In genomic region chr4:45399116-45399515, GRCh38 we compare ENCODE assay signal across 4 cellular contexts.
TF ChIP-seq lines count a peak whose summit lies in the region.

No MANE protein-coding gene starts in this region.

TF ChIP-seq in HepG2, 621 proteins besides CTCF, POLR2A, EP300 and RAD21:
- TF ChIP-seq NCOR1 (IDR thresholded peaks at IDR 0.05; ENCODE audit: borderline replicate concordance, low read length): no peak
- TF ChIP-seq MAFK (conservative IDR thresholded peaks at IDR 0.05 in 1 of 2, IDR thresholded peaks at IDR 0.05 in 1 of 2; ENCODE audit: low read length in 2 of 2): peak; percentile 76 to 90
- TF ChIP-seq ZNF143 (CRISPR knock-in tag; IDR thresholded peaks at IDR 0.05): no peak
- TF ChIP-seq MAFF (IDR thresholded peaks at IDR 0.05; ENCODE audit: low read depth, low read length): peak; percentile 84
- TF ChIP-seq ZNF274 (CRISPR knock-in tag; IDR thresholded peaks at IDR 0.05): no peak

TF ChIP-seq in A549, 52 proteins besides CTCF, POLR2A, EP300 and RAD21:
- no peak for TF ChIP-seq CEBPB (IDR thresholded peaks at IDR 0.05)
- TF ChIP-seq MAFK (IDR thresholded peaks at IDR 0.05; ENCODE audit: partially characterized antibody): peak; percentile 27

TF ChIP-seq in IMR-90, 13 proteins besides CTCF, POLR2A, EP300 and RAD21:
- TF ChIP-seq MXI1 (IDR thresholded peaks at IDR 0.05; ENCODE audit: borderline replicate concordance, low read depth, low read length) (no peak), CHD1 (IDR thresholded peaks at IDR 0.05; ENCODE audit: low read depth, low read length) (no peak), ELK1 (IDR thresholded peaks at IDR 0.05; ENCODE audit: borderline replicate concordance, low read depth, low read length) (no peak), SMC3 (IDR thresholded peaks at IDR 0.05; ENCODE audit: low read depth, low read length) (no peak), RFX5 (IDR thresholded peaks at IDR 0.05; ENCODE audit: low read depth, low read length) (no peak), CEBPB (IDR thresholded peaks at IDR 0.05; ENCODE audit: low read depth, low read length) (no peak), NFE2L2 (IDR thresholded peaks at IDR 0.05; ENCODE audit: low read depth, low read length) (no peak), MAFK (IDR thresholded peaks at IDR 0.05; ENCODE audit: low read depth, low read length) (peak; percentile 83)

TF ChIP-seq in K562, 482 proteins besides CTCF, POLR2A, EP300 and RAD21:
- peak; percentile 39; the same call in 1 of the 2 replicates for TF ChIP-seq MAFK (IDR thresholded peaks at IDR 0.05; ENCODE audit: low read length)
- TF ChIP-seq ZNF12 (CRISPR knock-in tag; IDR thresholded peaks at IDR 0.05): no peak
- TF ChIP-seq PRPF4 (IDR thresholded peaks at IDR 0.05; ENCODE audit: insufficient read depth, low read depth, low read length, poor library complexity, severe bottlenecking): no peak
- TF ChIP-seq NUFIP1 (IDR thresholded peaks at IDR 0.05; ENCODE audit: partially characterized antibody): no peak
- peak; percentile 48; the same call in 1 of the 2 replicates for TF ChIP-seq MAFF (IDR thresholded peaks at IDR 0.05; ENCODE audit: low read length)
- no peak for TF ChIP-seq USF2 (CRISPR knock-in tag; IDR thresholded peaks at IDR 0.05)
- no peak for TF ChIP-seq PYGO2 (tag; IDR thresholded peaks at IDR 0.05)
